Comparison of ENCODE assay signal across 11 cellular contexts in the genomic region with DNA sequence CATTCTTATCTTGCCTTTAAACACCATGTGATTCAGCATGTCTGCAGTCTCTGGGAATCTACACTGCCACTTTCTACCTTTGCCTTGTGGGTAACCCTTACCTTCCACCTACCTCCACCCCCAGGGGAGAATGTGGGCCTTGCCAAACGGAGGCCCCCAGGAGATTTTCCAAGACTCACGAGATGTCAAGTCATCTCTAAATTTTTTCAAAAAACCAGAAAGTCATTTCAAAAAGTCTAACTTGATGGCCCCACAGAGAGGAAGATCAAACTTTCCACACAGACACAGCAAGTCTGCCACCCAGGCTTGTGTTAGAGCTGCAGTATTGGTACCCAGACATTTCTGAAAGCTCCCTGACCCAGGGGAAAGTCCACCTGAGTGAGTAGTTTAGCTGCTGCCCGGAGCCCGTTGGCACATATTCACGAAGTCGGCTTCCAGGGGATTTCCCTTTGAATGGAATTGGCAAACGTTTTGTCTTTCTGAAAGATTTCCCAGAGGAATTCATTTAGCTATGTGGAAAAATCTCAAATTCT. TPM values are rescaled to one million over a fixed set of nuclear protein-coding genes. Genes with fewer than 3 reads are reported as not detected.
A peak's percentile ranks its signal among the peaks of the same experiment; 100 is the strongest.
DNase-seq lines count a peak whose midpoint lies in the region; ATAC-seq and TF ChIP-seq lines count a peak whose summit lies in the region.
"Had no signal": no experiment of that assay in that cellular context is flagged by ENCODE, and none has a peak within 500 bp of the region (broad histone marks: within the 10 kb centered on the region; RNA-seq: fewer than 3 reads in every experiment).

No MANE protein-coding gene starts in this region.

- H3K27me3 ChIP-seq in DOHH2 (ENCODE audit: control insufficient read depth, low read length) (no peaks in the 10 kb centered on the region), GM23248 (replicated peaks; ENCODE audit: insufficient read depth) (no peaks in the 10 kb centered on the region)

- H3K79me2 ChIP-seq in DOHH2 (ENCODE audit: control insufficient read depth, low read length) (peaks cover 4% of the 10 kb centered on the region), GM23248 (ENCODE audit: insufficient read depth) (peaks cover 3% of the 10 kb centered on the region)

- H3K27me3 Mint-ChIP-seq in T-helper 17 cell: no peaks in the 10 kb centered on the region

- H3K9ac ChIP-seq in GM23248: no peak overlapping the region

- H3K4me2 ChIP-seq in DOHH2 (ENCODE audit: low read length) (peak overlapping the region; percentile 80), GM23248 (ENCODE audit: unreplicated experiment) (no peak overlapping the region)

- H3K4me1 ChIP-seq in DOHH2 (ENCODE audit: control insufficient read depth, low read length) (peaks cover 79% of the 10 kb centered on the region), GM23248 (ENCODE audit: insufficient read depth) (0 out of 2 replicates have a peak, but pooled peaks cover 5% of the 10 kb centered on the region)
- H3K4me1 ChIP-seq: prostate gland had no signal

- H3K27ac ChIP-seq in DOHH2 (ENCODE audit: low read depth, low read length): peak overlapping the region; percentile 87; the same call in 1 of the 2 replicates
- H3K27ac ChIP-seq in GM23248: no peak overlapping the region
- H3K27ac ChIP-seq: prostate gland had no signal

- H3K4me3 Mint-ChIP-seq in T-helper 17 cell: no peak overlapping the region

- WGBS in GM23248 (ENCODE audit: low coverage in 1 of 2, low lambda C conversion rate in 2 of 2, missing lambda C conversion rate in 2 of 2), 2 experiments: 46 to 54% methylated on average over 7 of the region's 7 CpGs

- TF ChIP-seq CTCF in DOHH2 (IDR thresholded peaks at IDR 0.05; ENCODE audit: low read depth, low read length, poor library complexity, severe bottlenecking): no peak

- H3K36me3 ChIP-seq in DOHH2 (ENCODE audit: control insufficient read depth, low read length) (peaks cover 18% of the 10 kb centered on the region), GM23248 (ENCODE audit: low read depth) (no peaks in the 10 kb centered on the region)
- H3K36me3 ChIP-seq: prostate gland had no signal

- in situ Hi-C loops in GM23248 (cut with MboI): no loop called here

- peaks cover 4% of the 10 kb centered on the region for H3K36me3 Mint-ChIP-seq in T-helper 17 cell (ENCODE audit: low read depth)

- ATAC-seq in T-helper 17 cell: no peak

- peaks cover 34% of the 10 kb centered on the region for H3K4me1 Mint-ChIP-seq in T-helper 17 cell

- no peak for DNase-seq in T-helper 17 cell
- peak; percentile 69 for DNase-seq in dermis blood vessel endothelial cell
- DNase-seq in stimulated activated CD4-positive, alpha-beta T cell treated with anti-CD3 and anti-CD28 coated beads, Interleukin-1b, Interleukin-23, amount 100 ng/mL, for 48 hours: peak; percentile 74
- no peak for DNase-seq in GM23248
- DNase-seq in COLO668 (lab: John Stamatoyannopoulos, UW; ENCODE audit: unreplicated experiment): no peak
- no peak for DNase-seq in NCI-H1694 (lab: John Stamatoyannopoulos, UW)
- no peak for DNase-seq in NCI-H2227 treated with DMSO at 0.1 percent for 48 hours (lab: John Stamatoyannopoulos, UW)
- DNase-seq: DMS153, NCI-H1694 treated with DMSO at 0.1 percent for 48 hours had no signal

- H3K9me2 ChIP-seq in DOHH2 (replicated peaks; ENCODE audit: control insufficient read depth, low read length) (no peaks in the 10 kb centered on the region), GM23248 (ENCODE audit: insufficient read depth) (no peaks in the 10 kb centered on the region)

- H4K20me1 ChIP-seq in DOHH2 (ENCODE audit: control insufficient read depth, insufficient read depth, low read depth, low read length) (no peaks in the 10 kb centered on the region), GM23248 (ENCODE audit: insufficient read depth) (no peaks in the 10 kb centered on the region)

- H3F3A ChIP-seq in DOHH2 (ENCODE audit: control insufficient read depth, insufficient read depth) (peaks cover 35% of the 10 kb centered on the region), GM23248 (ENCODE audit: insufficient read depth) (0 out of 2 replicates have a peak, but pooled peaks cover 13% of the 10 kb centered on the region)

- H3K9me3 ChIP-seq in DOHH2 (ENCODE audit: control insufficient read depth, insufficient read depth, low read length) (no peaks in the 10 kb centered on the region), T-helper 17 cell (ENCODE audit: control insufficient read depth, low read length, poor library complexity, severe bottlenecking) (no peaks in the 10 kb centered on the region), GM23248 (ENCODE audit: low read depth) (no peaks in the 10 kb centered on the region)
- H3K9me3 ChIP-seq: prostate gland had no signal

- peak overlapping the region; percentile 80 for H3K27ac Mint-ChIP-seq in T-helper 17 cell

- no peak overlapping the region for H2AFZ ChIP-seq in GM23248

- H3K4me3 ChIP-seq in DOHH2 (ENCODE audit: low read length) (peak overlapping the region; percentile 11; the same call in 1 of the 2 replicates), GM23248 (no peak overlapping the region)
- H3K4me3 ChIP-seq: prostate gland had no signal

RNA-seq across cellular contexts. Expression of a gene that starts 4.6 kb away (rescaled TPM):
- total RNA-seq in T-helper 17 cell (100 to 1,000 TPM; 115 to 117 TPM), dermis blood vessel endothelial cell (203 and 270 TPM in 2 replicates)
- total RNA-seq in GM23248 (2014; rRNA removed; shearing (Covaris generic)): 171 and 198 TPM in 2 replicates
- polyA plus RNA-seq in GM23248 (2016; fragmentation: Nextera tagmentation; extraction: Ambion mirVana): 225 and 227 TPM in 2 replicates

Comparison
In these comparisons a context has a peak if more than half of its experiments do, and no peak if none do; other contexts are left out.
1. DNase-seq: peak in dermis blood vessel endothelial cell (single experiment) and stimulated activated CD4-positive, alpha-beta T cell treated with anti-CD3 and anti-CD28 coated beads, Interleukin-1b, Interleukin-23, amount 100 ng/mL, for 48 hours (single experiment); none in T-helper 17 cell (0 of 3), GM23248 (single experiment), COLO668 (single experiment), NCI-H1694 (single experiment) and NCI-H2227 treated with DMSO at 0.1 percent for 48 hours (single experiment).